In genomic region chr6:74181471-74181870, GRCh38 we compare ENCODE assay signal across 18 cellular contexts.
DNase-seq lines count a peak whose midpoint lies in the region; ATAC-seq and TF ChIP-seq lines count a peak whose summit lies in the region.
"Had no signal": no experiment of that assay in that cellular context is flagged by ENCODE, and none has a peak within 500 bp of the region (broad histone marks: within the 10 kb centered on the region; RNA-seq: fewer than 3 reads in every experiment).

No MANE protein-coding gene starts in this region.

- CTCF ChIA-PET in HEK293T (lab: Yijun Ruan, JAX): interaction anchor here (0.6 kb wide), 1 partner anchor 214 kb away, joined by 3 read pairs; no protein-coding TSS in a partner anchor

- POLR2A ChIA-PET in HEK293T (lab: Yijun Ruan, JAX): no interaction called here

- DNase-seq in mucosa of gallbladder (ENCODE audit: low spot score) (no peak), HEK293T (ENCODE audit: extremely low spot score) (no peak), HCEC 1CT (no peak)
- DNase-seq: CD4-positive, CD25-positive, alpha-beta regulatory T cell; KBM-7; MG63; NCI-H1105 treated with DMSO at 0.1 percent for 48 hours; NCI-H146; NCI-H2029; NCI-H446; NCI-H526 treated with DMSO at 0.1 percent for 48 hours; SHP77; T-cell had no signal

- ATAC-seq in GM18502 (IDR thresholded peaks at IDR 0.05; ENCODE audit: poor library complexity, unreplicated experiment) (peak; percentile 76), GM18909 (IDR thresholded peaks at IDR 0.05; ENCODE audit: poor library complexity, unreplicated experiment) (peak; percentile 42), HG02852 (IDR thresholded peaks at IDR 0.05; ENCODE audit: unreplicated experiment) (peak; percentile 73), HG03457 (IDR thresholded peaks at IDR 0.05; ENCODE audit: unreplicated experiment) (peak; percentile 74)
- ATAC-seq: HCT116, T-cell had no signal

TF ChIP-seq in HEK293T, 16 proteins besides CTCF, POLR2A, EP300 and RAD21:
- TF ChIP-seq SUZ12 (IDR thresholded peaks at IDR 0.05) (no peak), LEF1 (IDR thresholded peaks at IDR 0.05; ENCODE audit: borderline replicate concordance) (no peak), CTBP1 (IDR thresholded peaks at IDR 0.05; ENCODE audit: borderline replicate concordance) (no peak), ZNF384 (IDR thresholded peaks at IDR 0.05) (no peak), HDGF (IDR thresholded peaks at IDR 0.05; ENCODE audit: borderline replicate concordance) (no peak), FOXA1 (IDR thresholded peaks at IDR 0.05) (no peak)
- TF ChIP-seq, protein P1, sequence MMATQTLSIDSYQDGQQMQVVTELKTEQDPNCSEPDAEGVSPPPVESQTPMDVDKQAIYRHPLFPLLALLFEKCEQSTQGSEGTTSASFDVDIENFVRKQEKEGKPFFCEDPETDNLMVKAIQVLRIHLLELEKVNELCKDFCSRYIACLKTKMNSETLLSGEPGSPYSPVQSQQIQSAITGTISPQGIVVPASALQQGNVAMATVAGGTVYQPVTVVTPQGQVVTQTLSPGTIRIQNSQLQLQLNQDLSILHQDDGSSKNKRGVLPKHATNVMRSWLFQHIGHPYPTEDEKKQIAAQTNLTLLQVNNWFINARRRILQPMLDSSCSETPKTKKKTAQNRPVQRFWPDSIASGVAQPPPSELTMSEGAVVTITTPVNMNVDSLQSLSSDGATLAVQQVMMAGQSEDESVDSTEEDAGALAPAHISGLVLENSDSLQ (IDR thresholded peaks at IDR 0.05): no peak
